Comparison of ENCODE assay signal across 28 cellular contexts in genomic region chr17:50260501-50260911, GRCh38. TPM values are rescaled to one million over a fixed set of nuclear protein-coding genes. Genes with fewer than 3 reads are reported as not detected.
DNase-seq lines count a peak whose midpoint lies in the region; ATAC-seq and TF ChIP-seq lines count a peak whose summit lies in the region.
"Had no signal": no experiment of that assay in that cellular context is flagged by ENCODE, and none has a peak within 500 bp of the region (broad histone marks: within the 10 kb centered on the region; RNA-seq: fewer than 3 reads in every experiment).

No MANE protein-coding gene starts in this region.

- no peaks in the 10 kb centered on the region for H3K9me3 Mint-ChIP-seq in MCF 10A (ENCODE audit: unreplicated experiment)
- H3K9me3 Mint-ChIP-seq: central memory CD8-positive, alpha-beta T cell; natural killer cell; stimulated activated naive CD8-positive, alpha-beta T cell treated with anti-CD3 and anti-CD28 coated beads, Interleukin-15, Interleukin-2, amounts not matched to agents 100 ng/mL and 50 ng/mL, for 24 hours had no signal

- H2BK12ac ChIP-seq in neuronal stem cell (ENCODE audit: low read length) = no peak overlapping the region

- peak overlapping the region; percentile 21 for H2BK120ac ChIP-seq in neuronal stem cell (ENCODE audit: low read depth, low read length)

- no peak overlapping the region for H3K14ac ChIP-seq in neuronal stem cell (ENCODE audit: low read length)

- DNase-seq in breast epithelium (ENCODE audit: low spot score in 2 of 2) (peak; percentile 13 to 37), MCF 10A (ENCODE audit: unreplicated experiment) (no peak), coronary artery (ENCODE audit: low spot score) (peak; percentile 72), neuronal stem cell (ENCODE audit: low spot score) (no peak), GOT3 (lab: John Stamatoyannopoulos, UW) (no peak), T1000 (lab: John Stamatoyannopoulos, UW) (no peak), EL (no peak)
- DNase-seq: activated CD4-positive, alpha-beta T cell treated with anti-CD3 and anti-CD28 coated beads, Interleukin-2, amount 50 U/mL, for 4 hours; activated naive CD4-positive, alpha-beta T cell; amygdala; BE2C; COR-L47; foreskin keratinocyte; mesendoderm; natural killer cell; NCI-H1694; NCI-H2227 treated with DMSO at 0.1 percent for 48 hours; NCI-H82; PC-9; stimulated activated CD4-positive, alpha-beta T cell treated with anti-CD3 and anti-CD28 coated beads, Interleukin-4, amount 100 ng/mL, for 1 hour; trophoblast cell had no signal

- H3K36me3 ChIP-seq in breast epithelium = no peaks in the 10 kb centered on the region
- H3K36me3 ChIP-seq in neuronal stem cell (replicated peaks in 1 of 2; ENCODE audit: control insufficient read depth in 2 of 2, insufficient read depth in 2 of 2, low read length in 2 of 2) = no peaks in the 10 kb centered on the region
- H3K36me3 ChIP-seq: BE2C, SJSA1 had no signal

- peak overlapping the region; percentile 76 for H3K18ac ChIP-seq in neuronal stem cell (ENCODE audit: low read length)

- no peaks in the 10 kb centered on the region for H3K27me3 ChIP-seq in breast epithelium
- H3K27me3 ChIP-seq in neuronal stem cell (ENCODE audit: control insufficient read depth in 3 of 3, insufficient read depth in 3 of 3, low read depth in 1 of 3, low read length in 3 of 3) = peaks cover 0 to 56% (median 0%) of the 10 kb centered on the region in 3 experiments
- H3K27me3 ChIP-seq: BE2C, SJSA1 had no signal

- H3K9me3 ChIP-seq in breast epithelium (no peaks in the 10 kb centered on the region), neuronal stem cell (replicated peaks in 1 of 2; ENCODE audit: control insufficient read depth in 2 of 2, insufficient read depth in 1 of 2, low read depth in 1 of 2, low read length in 2 of 2) (no peaks in the 10 kb centered on the region)
- H3K9me3 ChIP-seq: BE2C, SJSA1 had no signal

- no peak overlapping the region for H3K4me2 ChIP-seq in neuronal stem cell (ENCODE audit: insufficient read depth, low read length, poor library complexity, severe bottlenecking)
- H3K4me2 ChIP-seq: PC-9 had no signal

- peaks cover under 1% of the 10 kb centered on the region for H3K4me1 Mint-ChIP-seq in MCF 10A (ENCODE audit: insufficient read depth, unreplicated experiment)
- H3K4me1 Mint-ChIP-seq: central memory CD8-positive, alpha-beta T cell had no signal

- no peak overlapping the region for H3K4ac ChIP-seq in neuronal stem cell (ENCODE audit: low read length)

- H3K27me3 Mint-ChIP-seq in MCF 10A (ENCODE audit: insufficient read depth, unreplicated experiment) = no peaks in the 10 kb centered on the region

- H3K4me3 ChIP-seq in breast epithelium (no peak overlapping the region), coronary artery (no peak overlapping the region), neuronal stem cell (ENCODE audit: low read length in 2 of 2) (no peak overlapping the region)
- H3K4me3 ChIP-seq: PC-9, SJSA1 had no signal

- CTCF ChIA-PET in MCF 10A (lab: Yijun Ruan, JAX) = no interaction called here

- H2AK5ac ChIP-seq in neuronal stem cell (ENCODE audit: low read depth, low read length) = peak overlapping the region; percentile 4

- H2BK15ac ChIP-seq in neuronal stem cell (ENCODE audit: low read length) = peak overlapping the region; percentile 23

- POLR2A ChIA-PET in MCF 10A (lab: Yijun Ruan, JAX) = no interaction called here

- no peak for ATAC-seq in HG03565 (IDR thresholded peaks at IDR 0.05; ENCODE audit: unreplicated experiment)
- ATAC-seq: foreskin keratinocyte, HCT116, natural killer cell had no signal

- no peak overlapping the region for H3K9ac ChIP-seq in neuronal stem cell (ENCODE audit: low read depth, low read length, poor library complexity)

- H3K4me1 ChIP-seq in breast epithelium (peaks cover 3 to 5% of the 10 kb centered on the region in 2 donors), neuronal stem cell (ENCODE audit: control insufficient read depth in 2 of 2, insufficient read depth in 1 of 2, low read depth in 1 of 2, low read length in 2 of 2) (peaks cover 6 to 28% of the 10 kb centered on the region in 2 donors)
- H3K4me1 ChIP-seq: BE2C, foreskin keratinocyte had no signal

- H2BK5ac ChIP-seq in neuronal stem cell (ENCODE audit: low read length) = no peak overlapping the region

- H3K79me1 ChIP-seq in neuronal stem cell (ENCODE audit: low read depth, low read length) = no peaks in the 10 kb centered on the region

- H4K8ac ChIP-seq in neuronal stem cell (ENCODE audit: low read depth, low read length) = no peak overlapping the region

- peak overlapping the region in 1 of 2 donors; percentile 88 for H3K27ac ChIP-seq in breast epithelium
- peak overlapping the region in 1 of 2 donors; percentile 85 for H3K27ac ChIP-seq in coronary artery
- no peak overlapping the region for H3K27ac ChIP-seq in neuronal stem cell (replicated peaks; ENCODE audit: low read length)
- H3K27ac ChIP-seq: foreskin keratinocyte, PC-9, SJSA1 had no signal

- no peak overlapping the region for H4K91ac ChIP-seq in neuronal stem cell (ENCODE audit: low read depth, low read length, poor library complexity)

- TF ChIP-seq POLR2A in breast epithelium (IDR thresholded peaks at IDR 0.05) = no peak

- BruUV-seq in MCF 10A (replicated peaks; lab: Mats Ljungman, UMichigan) = no TSS peak

- WGBS in neuronal stem cell (ENCODE audit: extremely low coverage in 2 of 2, insufficient read length in 2 of 2, insufficient replicate concordance in 1 of 2), 2 donors = no CpG with 5 or more reads among the region's 6 CpGs

- no peak overlapping the region for H2AFZ ChIP-seq in neuronal stem cell (ENCODE audit: low read length)
- H2AFZ ChIP-seq: PC-9 had no signal

- no peaks in the 10 kb centered on the region for H3K36me3 Mint-ChIP-seq in MCF 10A (ENCODE audit: insufficient read depth, unreplicated experiment)
- H3K36me3 Mint-ChIP-seq: natural killer cell had no signal

- no peak overlapping the region for H3K4me3 Mint-ChIP-seq in MCF 10A (ENCODE audit: unreplicated experiment)
- H3K4me3 Mint-ChIP-seq: central memory CD8-positive, alpha-beta T cell; natural killer cell; stimulated activated naive CD8-positive, alpha-beta T cell treated with anti-CD3 and anti-CD28 coated beads, Interleukin-15, Interleukin-2, amounts not matched to agents 100 ng/mL and 50 ng/mL, for 24 hours had no signal

- TF ChIP-seq CTCF in breast epithelium (IDR thresholded peaks at IDR 0.05) = no peak
- TF ChIP-seq CTCF in MCF 10A (IDR thresholded peaks at IDR 0.05; ENCODE audit: unreplicated experiment) = no peak
- no peak for TF ChIP-seq CTCF in coronary artery (IDR thresholded peaks at IDR 0.05)

- no peak overlapping the region for H3K27ac Mint-ChIP-seq in MCF 10A (ENCODE audit: low read depth, unreplicated experiment)
- H3K27ac Mint-ChIP-seq: natural killer cell; progenitor cell of endocrine pancreas; stimulated activated naive CD8-positive, alpha-beta T cell treated with anti-CD3 and anti-CD28 coated beads, Interleukin-15, Interleukin-2, amounts not matched to agents 100 ng/mL and 50 ng/mL, for 24 hours had no signal

- no peak overlapping the region for H3K23ac ChIP-seq in neuronal stem cell (ENCODE audit: low read depth, low read length, poor library complexity)

- intact Hi-C loops in breast epithelium (cut with DNase I; ENCODE audit: low total_unique reads) (no loop called here), MCF 10A (cut with micrococcal nuclease) (no loop called here)

RNA-seq across cellular contexts. Expression of gene TMEM92, which starts 13.8 kb away (rescaled TPM):
- total RNA-seq in breast epithelium (under 1 TPM in 1 of 3 donors, not detected in 2; 0.33 TPM), MCF 10A (2022) (1.1 and 1.5 TPM in 2 replicates)
- 5.0 TPM for polyA plus RNA-seq in neuronal stem cell (2013, experiment 1 of 2)
- polyA plus RNA-seq in neuronal stem cell (2013, experiment 2 of 2) = 5.5 TPM
- total RNA-seq: natural killer cell, skeletal muscle tissue had no signal

RNA-seq across cellular contexts. Expression of gene COL1A1, which starts 59.1 kb away (rescaled TPM):
- total RNA-seq in breast epithelium (10 to 100 TPM; 23.4 to 67.2 (median 44.5) TPM), MCF 10A (2022) (3.4 and 4.5 TPM in 2 replicates)
- 17.9 TPM for polyA plus RNA-seq in neuronal stem cell (2013, experiment 1 of 2)
- polyA plus RNA-seq in neuronal stem cell (2013, experiment 2 of 2) = 18.4 TPM

Comparison
In these comparisons a context has a peak if more than half of its experiments do, and no peak if none do; other contexts are left out.
1. DNase-seq: peak in breast epithelium (2 of 2) and coronary artery (single experiment); none in MCF 10A (single experiment), neuronal stem cell (single experiment), GOT3 (single experiment), T1000 (single experiment) and EL (single experiment).